Comparison of ENCODE assay signal across 1 cellular context in genomic region chr10:47383254-47384147, GRCh38.
A peak's percentile ranks its signal among the peaks of the same experiment; 100 is the strongest.
TF ChIP-seq lines count a peak whose summit lies in the region.

No MANE protein-coding gene starts in this region.

TF ChIP-seq in HEK293, 187 proteins besides CTCF, POLR2A, EP300 and RAD21 (continued from another document):
- no peak for TF ChIP-seq ZNF169 (tag by site-specific recombination; IDR thresholded peaks at IDR 0.05)
- no peak for TF ChIP-seq ZNF155 (tag by site-specific recombination; IDR thresholded peaks at IDR 0.05)
- peak; percentile 16; the same call in 1 of the 2 replicates for TF ChIP-seq KLF17 (tag by site-specific recombination; IDR thresholded peaks at IDR 0.05)
- peak; percentile 34 for TF ChIP-seq ZIC2 (tag by site-specific recombination; IDR thresholded peaks at IDR 0.05)
- TF ChIP-seq ZNF426 (tag by site-specific recombination; IDR thresholded peaks at IDR 0.05) = no peak
- peak; percentile 99 for TF ChIP-seq PRDM1 (tag by site-specific recombination; IDR thresholded peaks at IDR 0.05)
- no peak for TF ChIP-seq ZNF175 (tag by site-specific recombination; IDR thresholded peaks at IDR 0.05)
- peak; percentile 82 for TF ChIP-seq ZNF366 (tag by site-specific recombination; conservative IDR thresholded peaks at IDR 0.05)
- TF ChIP-seq WT1 (tag by site-specific recombination; IDR thresholded peaks at IDR 0.05) = peak; percentile 24
- no peak for TF ChIP-seq PRDM2 (tag by site-specific recombination; IDR thresholded peaks at IDR 0.05; ENCODE audit: borderline replicate concordance)
- TF ChIP-seq ZFP3 (tag by site-specific recombination; IDR thresholded peaks at IDR 0.05; ENCODE audit: low read depth) = 0 out of 2 replicates have a peak, but pooled peaks have one; percentile 34
- no peak for TF ChIP-seq ZNF18 (tag by site-specific recombination; IDR thresholded peaks at IDR 0.05)
- no peak for TF ChIP-seq ZBTB44 (tag by site-specific recombination; IDR thresholded peaks at IDR 0.05)
- peak; percentile 84 for TF ChIP-seq ZFHX2 (tag by site-specific recombination; conservative IDR thresholded peaks at IDR 0.05)
- peak; percentile 12; the same call in 1 of the 2 replicates for TF ChIP-seq ZNF76 (tag by site-specific recombination; IDR thresholded peaks at IDR 0.05; ENCODE audit: borderline replicate concordance, low read depth)
- TF ChIP-seq ZSCAN5A (tag by site-specific recombination; IDR thresholded peaks at IDR 0.05) = no peak
- TF ChIP-seq ZNF610 (tag by site-specific recombination; IDR thresholded peaks at IDR 0.05; ENCODE audit: borderline replicate concordance) = no peak
- peak; percentile 77 for TF ChIP-seq ZNF639 (tag by site-specific recombination; IDR thresholded peaks at IDR 0.05)
- no peak for TF ChIP-seq ZNF23 (tag by site-specific recombination; IDR thresholded peaks at IDR 0.05; ENCODE audit: borderline replicate concordance)
- 0 out of 2 replicates have a peak, but pooled peaks have one; percentile 47 for TF ChIP-seq ZNF791 (tag by site-specific recombination; IDR thresholded peaks at IDR 0.05)
- TF ChIP-seq ZSCAN23 (tag by site-specific recombination; IDR thresholded peaks at IDR 0.05) = peak; percentile 26; the same call in 1 of the 2 replicates
- TF ChIP-seq EGR2 (tag by site-specific recombination; IDR thresholded peaks at IDR 0.05; ENCODE audit: low read depth) = peak; percentile 89; the same call in 1 of the 2 replicates
